Comparison of ENCODE assay signal across 1 cellular context in the genomic region with DNA sequence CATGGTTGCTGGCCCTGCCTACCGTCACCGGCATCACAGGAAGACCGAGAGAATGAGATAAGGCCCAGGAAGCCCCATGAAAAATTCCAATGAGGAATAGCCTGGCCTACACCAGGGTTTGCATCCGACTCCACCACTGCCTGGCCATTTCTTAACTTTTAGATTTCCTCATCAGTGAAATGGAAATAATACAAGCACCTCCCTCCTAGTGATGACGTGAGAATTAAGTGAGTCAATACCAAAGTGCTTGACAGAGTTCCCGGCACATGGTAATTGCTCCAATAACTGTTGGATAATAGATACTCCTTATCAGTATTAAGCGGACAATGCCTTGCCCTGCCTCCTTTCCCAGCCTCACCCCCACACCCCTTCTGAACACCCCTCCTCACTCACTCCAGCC.
TF ChIP-seq lines count a peak whose summit lies in the region.

No MANE protein-coding gene starts in this region.

TF ChIP-seq in H1, 55 proteins besides CTCF, POLR2A, EP300 and RAD21 (continued from another document):
- TF ChIP-seq, protein P1, sequence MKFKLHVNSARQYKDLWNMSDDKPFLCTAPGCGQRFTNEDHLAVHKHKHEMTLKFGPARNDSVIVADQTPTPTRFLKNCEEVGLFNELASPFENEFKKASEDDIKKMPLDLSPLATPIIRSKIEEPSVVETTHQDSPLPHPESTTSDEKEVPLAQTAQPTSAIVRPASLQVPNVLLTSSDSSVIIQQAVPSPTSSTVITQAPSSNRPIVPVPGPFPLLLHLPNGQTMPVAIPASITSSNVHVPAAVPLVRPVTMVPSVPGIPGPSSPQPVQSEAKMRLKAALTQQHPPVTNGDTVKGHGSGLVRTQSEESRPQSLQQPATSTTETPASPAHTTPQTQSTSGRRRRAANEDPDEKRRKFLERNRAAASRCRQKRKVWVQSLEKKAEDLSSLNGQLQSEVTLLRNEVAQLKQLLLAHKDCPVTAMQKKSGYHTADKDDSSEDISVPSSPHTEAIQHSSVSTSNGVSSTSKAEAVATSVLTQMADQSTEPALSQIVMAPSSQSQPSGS (IDR thresholded peaks at IDR 0.05; ENCODE audit: low read length) = no peak
- TF ChIP-seq, protein P2, sequence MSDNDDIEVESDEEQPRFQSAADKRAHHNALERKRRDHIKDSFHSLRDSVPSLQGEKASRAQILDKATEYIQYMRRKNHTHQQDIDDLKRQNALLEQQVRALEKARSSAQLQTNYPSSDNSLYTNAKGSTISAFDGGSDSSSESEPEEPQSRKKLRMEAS (IDR thresholded peaks at IDR 0.05) = no peak
- TF ChIP-seq CHD1 (IDR thresholded peaks at IDR 0.05; ENCODE audit: low read depth, low read length) (no peak), NANOG (IDR thresholded peaks at IDR 0.05; ENCODE audit: insufficient read depth, low read depth, low read length, poor library complexity, severe bottlenecking) (no peak), GABPA (IDR thresholded peaks at IDR 0.05; ENCODE audit: borderline replicate concordance, insufficient read depth, low read length) (no peak), RNF2 (IDR thresholded peaks at IDR 0.05; ENCODE audit: borderline replicate concordance, low read depth, low read length, missing control alignments, poor library complexity, severe bottlenecking) (no peak), YY1 (IDR thresholded peaks at IDR 0.05; ENCODE audit: low read depth, low read length) (no peak), CHD2 (IDR thresholded peaks at IDR 0.05; ENCODE audit: low read length) (no peak), BACH1 (IDR thresholded peaks at IDR 0.05; ENCODE audit: low read length) (no peak), BCL11A (IDR thresholded peaks at IDR 0.05; ENCODE audit: low read depth in 2 of 2, low read length in 2 of 2) (no peak), CREB1 (IDR thresholded peaks at IDR 0.05) (no peak)
- TF ChIP-seq, protein P3, sequence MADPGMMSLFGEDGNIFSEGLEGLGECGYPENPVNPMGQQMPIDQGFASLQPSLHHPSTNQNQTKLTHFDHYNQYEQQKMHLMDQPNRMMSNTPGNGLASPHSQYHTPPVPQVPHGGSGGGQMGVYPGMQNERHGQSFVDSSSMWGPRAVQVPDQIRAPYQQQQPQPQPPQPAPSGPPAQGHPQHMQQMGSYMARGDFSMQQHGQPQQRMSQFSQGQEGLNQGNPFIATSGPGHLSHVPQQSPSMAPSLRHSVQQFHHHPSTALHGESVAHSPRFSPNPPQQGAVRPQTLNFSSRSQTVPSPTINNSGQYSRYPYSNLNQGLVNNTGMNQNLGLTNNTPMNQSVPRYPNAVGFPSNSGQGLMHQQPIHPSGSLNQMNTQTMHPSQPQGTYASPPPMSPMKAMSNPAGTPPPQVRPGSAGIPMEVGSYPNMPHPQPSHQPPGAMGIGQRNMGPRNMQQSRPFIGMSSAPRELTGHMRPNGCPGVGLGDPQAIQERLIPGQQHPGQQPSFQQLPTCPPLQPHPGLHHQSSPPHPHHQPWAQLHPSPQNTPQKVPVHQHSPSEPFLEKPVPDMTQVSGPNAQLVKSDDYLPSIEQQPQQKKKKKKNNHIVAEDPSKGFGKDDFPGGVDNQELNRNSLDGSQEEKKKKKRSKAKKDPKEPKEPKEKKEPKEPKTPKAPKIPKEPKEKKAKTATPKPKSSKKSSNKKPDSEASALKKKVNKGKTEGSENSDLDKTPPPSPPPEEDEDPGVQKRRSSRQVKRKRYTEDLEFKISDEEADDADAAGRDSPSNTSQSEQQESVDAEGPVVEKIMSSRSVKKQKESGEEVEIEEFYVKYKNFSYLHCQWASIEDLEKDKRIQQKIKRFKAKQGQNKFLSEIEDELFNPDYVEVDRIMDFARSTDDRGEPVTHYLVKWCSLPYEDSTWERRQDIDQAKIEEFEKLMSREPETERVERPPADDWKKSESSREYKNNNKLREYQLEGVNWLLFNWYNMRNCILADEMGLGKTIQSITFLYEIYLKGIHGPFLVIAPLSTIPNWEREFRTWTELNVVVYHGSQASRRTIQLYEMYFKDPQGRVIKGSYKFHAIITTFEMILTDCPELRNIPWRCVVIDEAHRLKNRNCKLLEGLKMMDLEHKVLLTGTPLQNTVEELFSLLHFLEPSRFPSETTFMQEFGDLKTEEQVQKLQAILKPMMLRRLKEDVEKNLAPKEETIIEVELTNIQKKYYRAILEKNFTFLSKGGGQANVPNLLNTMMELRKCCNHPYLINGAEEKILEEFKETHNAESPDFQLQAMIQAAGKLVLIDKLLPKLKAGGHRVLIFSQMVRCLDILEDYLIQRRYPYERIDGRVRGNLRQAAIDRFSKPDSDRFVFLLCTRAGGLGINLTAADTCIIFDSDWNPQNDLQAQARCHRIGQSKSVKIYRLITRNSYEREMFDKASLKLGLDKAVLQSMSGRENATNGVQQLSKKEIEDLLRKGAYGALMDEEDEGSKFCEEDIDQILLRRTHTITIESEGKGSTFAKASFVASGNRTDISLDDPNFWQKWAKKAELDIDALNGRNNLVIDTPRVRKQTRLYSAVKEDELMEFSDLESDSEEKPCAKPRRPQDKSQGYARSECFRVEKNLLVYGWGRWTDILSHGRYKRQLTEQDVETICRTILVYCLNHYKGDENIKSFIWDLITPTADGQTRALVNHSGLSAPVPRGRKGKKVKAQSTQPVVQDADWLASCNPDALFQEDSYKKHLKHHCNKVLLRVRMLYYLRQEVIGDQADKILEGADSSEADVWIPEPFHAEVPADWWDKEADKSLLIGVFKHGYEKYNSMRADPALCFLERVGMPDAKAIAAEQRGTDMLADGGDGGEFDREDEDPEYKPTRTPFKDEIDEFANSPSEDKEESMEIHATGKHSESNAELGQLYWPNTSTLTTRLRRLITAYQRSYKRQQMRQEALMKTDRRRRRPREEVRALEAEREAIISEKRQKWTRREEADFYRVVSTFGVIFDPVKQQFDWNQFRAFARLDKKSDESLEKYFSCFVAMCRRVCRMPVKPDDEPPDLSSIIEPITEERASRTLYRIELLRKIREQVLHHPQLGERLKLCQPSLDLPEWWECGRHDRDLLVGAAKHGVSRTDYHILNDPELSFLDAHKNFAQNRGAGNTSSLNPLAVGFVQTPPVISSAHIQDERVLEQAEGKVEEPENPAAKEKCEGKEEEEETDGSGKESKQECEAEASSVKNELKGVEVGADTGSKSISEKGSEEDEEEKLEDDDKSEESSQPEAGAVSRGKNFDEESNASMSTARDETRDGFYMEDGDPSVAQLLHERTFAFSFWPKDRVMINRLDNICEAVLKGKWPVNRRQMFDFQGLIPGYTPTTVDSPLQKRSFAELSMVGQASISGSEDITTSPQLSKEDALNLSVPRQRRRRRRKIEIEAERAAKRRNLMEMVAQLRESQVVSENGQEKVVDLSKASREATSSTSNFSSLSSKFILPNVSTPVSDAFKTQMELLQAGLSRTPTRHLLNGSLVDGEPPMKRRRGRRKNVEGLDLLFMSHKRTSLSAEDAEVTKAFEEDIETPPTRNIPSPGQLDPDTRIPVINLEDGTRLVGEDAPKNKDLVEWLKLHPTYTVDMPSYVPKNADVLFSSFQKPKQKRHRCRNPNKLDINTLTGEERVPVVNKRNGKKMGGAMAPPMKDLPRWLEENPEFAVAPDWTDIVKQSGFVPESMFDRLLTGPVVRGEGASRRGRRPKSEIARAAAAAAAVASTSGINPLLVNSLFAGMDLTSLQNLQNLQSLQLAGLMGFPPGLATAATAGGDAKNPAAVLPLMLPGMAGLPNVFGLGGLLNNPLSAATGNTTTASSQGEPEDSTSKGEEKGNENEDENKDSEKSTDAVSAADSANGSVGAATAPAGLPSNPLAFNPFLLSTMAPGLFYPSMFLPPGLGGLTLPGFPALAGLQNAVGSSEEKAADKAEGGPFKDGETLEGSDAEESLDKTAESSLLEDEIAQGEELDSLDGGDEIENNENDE (IDR thresholded peaks at IDR 0.05; ENCODE audit: insufficient replicate concordance, low read length) = no peak
